In the genomic region with DNA sequence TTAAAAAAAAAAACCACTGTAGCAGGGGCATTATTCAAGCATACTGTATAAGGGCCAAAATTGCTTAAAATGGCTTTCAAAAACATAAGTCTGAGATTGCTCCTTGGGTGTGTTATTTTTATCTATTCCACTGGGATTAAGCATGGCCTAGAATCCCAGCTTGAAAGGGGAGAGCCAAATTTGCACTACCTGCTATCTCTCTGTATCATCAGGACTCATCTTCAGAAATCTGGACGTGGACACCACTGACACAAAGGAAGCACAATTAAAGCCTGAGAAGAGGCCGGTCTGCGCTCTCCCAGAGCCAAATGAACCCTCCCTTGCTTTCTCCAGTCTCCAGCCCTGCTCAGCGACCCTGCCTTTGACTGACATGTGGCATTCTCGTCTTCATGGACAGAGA, we compare ENCODE assay signal across 16 cellular contexts.
"Had no signal": no experiment of that assay in that cellular context is flagged by ENCODE, and none has a peak within 500 bp of the region (broad histone marks: within the 10 kb centered on the region; RNA-seq: fewer than 3 reads in every experiment).

No MANE protein-coding gene starts in this region.

- H3K9me3 ChIP-seq: left lung, neutrophil had no signal

- ATAC-seq: activated T-helper 17 cell treated with anti-CD3 and anti-CD28 coated beads, Interleukin-2, amount 50 U/mL, for 72 hours; left lung; natural killer cell; right cardiac atrium had no signal

- H3K27ac ChIP-seq: hepatocyte, left lung, neutrophil, parathyroid adenoma, WERI-Rb-1 had no signal

- H3K4me1 ChIP-seq: left lung, parathyroid adenoma had no signal

- DNase-seq: activated CD4-positive, CD25-positive, alpha-beta regulatory T cell treated with anti-CD3 and anti-CD28 coated beads, Interleukin-2, amount 50 U/mL, for 72 hours; activated T-cell treated with anti-CD3 and anti-CD28 coated beads, Interleukin-2, amount 50 U/mL, for 24 hours; effector CD4-positive, alpha-beta T cell; erythroblast; immature natural killer cell; left lung; natural killer cell; right cardiac atrium; stimulated activated CD4-positive, alpha-beta T cell treated with anti-CD3 and anti-CD28 coated beads, Interleukin-12 subunit alpha, Interleukin-12 subunit beta, amount 100 ng/mL, for 4 hours; T-helper 1 cell; WERI-Rb-1 had no signal

- H3K27me3 ChIP-seq: left lung, neutrophil, tibial nerve had no signal

- H3K4me2 ChIP-seq: hepatocyte had no signal

- H2AFZ ChIP-seq: hepatocyte, parathyroid adenoma had no signal

- H3K79me2 ChIP-seq: hepatocyte, parathyroid adenoma had no signal

- H3K4me3 ChIP-seq: hepatocyte, left lung, tibial nerve had no signal

- H3K36me3 ChIP-seq: left lung, neutrophil, tibial nerve, WERI-Rb-1 had no signal
